ENCODE assay signal across 9 cellular contexts in genomic region chr5:151002250-151002649, GRCh38. TPM values are rescaled to one million over a fixed set of nuclear protein-coding genes. Genes with fewer than 3 reads are reported as not detected.
A peak's percentile ranks its signal among the peaks of the same experiment; 100 is the strongest.
DNase-seq lines count a peak whose midpoint lies in the region; ATAC-seq and TF ChIP-seq lines count a peak whose summit lies in the region.
"Had no signal": no experiment of that assay in that cellular context is flagged by ENCODE, and none has a peak within 500 bp of the region (broad histone marks: within the 10 kb centered on the region; RNA-seq: fewer than 3 reads in every experiment).

No MANE protein-coding gene starts in this region.

- no peaks in the 10 kb centered on the region for H3K36me3 Mint-ChIP-seq in Calu3 (ENCODE audit: insufficient read depth, unreplicated experiment)
- H3K36me3 Mint-ChIP-seq in neural crest cell (ENCODE audit: low read depth), result no peaks in the 10 kb centered on the region
- no peaks in the 10 kb centered on the region for H3K36me3 Mint-ChIP-seq in activated T-cell treated with anti-CD3 and anti-CD28 coated beads, Interleukin-2, amount 50 U/mL, for 72 hours (ENCODE audit: insufficient read depth in 2 of 2)

- DNase-seq in Calu3, result peak; percentile 52
- DNase-seq in NCI-H146 (lab: John Stamatoyannopoulos, UW), result peak; percentile 29
- peak; percentile 39 for DNase-seq in dedifferentiated amniotic fluid mesenchymal stem cell (ENCODE audit: extremely low spot score)
- no peak for DNase-seq in neural crest cell (ENCODE audit: low read depth, low spot score)
- DNase-seq in MV-4-11 (lab: John Stamatoyannopoulos, UW), result no peak
- DNase-seq in HEK293T (ENCODE audit: extremely low spot score), result no peak
- no peak for DNase-seq in activated T-cell treated with anti-CD3 and anti-CD28 coated beads, Interleukin-2, amount 50 U/mL, for 72 hours
- DNase-seq: activated CD4-positive, CD25-positive, alpha-beta regulatory T cell treated with anti-CD3 and anti-CD28 coated beads, Interleukin-2, amount 50 U/mL, for 72 hours had no signal

- no peaks in the 10 kb centered on the region for H3K9me3 Mint-ChIP-seq in Calu3 (ENCODE audit: low read depth, unreplicated experiment)
- H3K9me3 Mint-ChIP-seq in neural crest cell, result peaks cover 1% of the 10 kb centered on the region
- no peaks in the 10 kb centered on the region for H3K9me3 Mint-ChIP-seq in activated T-cell treated with anti-CD3 and anti-CD28 coated beads, Interleukin-2, amount 50 U/mL, for 72 hours

- no peak for ATAC-seq in HG03095 (IDR thresholded peaks at IDR 0.05; ENCODE audit: unreplicated experiment)
- ATAC-seq in activated T-cell treated with anti-CD3 and anti-CD28 coated beads, Interleukin-2, amount 50 U/mL, for 72 hours (replicated peaks in 1 of 2), result no peak

- H3K4me1 Mint-ChIP-seq in Calu3 (ENCODE audit: low read depth, unreplicated experiment) (no peaks in the 10 kb centered on the region), neural crest cell (no peaks in the 10 kb centered on the region)
- no peaks in the 10 kb centered on the region for H3K4me1 Mint-ChIP-seq in activated T-cell treated with anti-CD3 and anti-CD28 coated beads, Interleukin-2, amount 50 U/mL, for 72 hours (ENCODE audit: low read depth)

- H3K27ac Mint-ChIP-seq in Calu3 (ENCODE audit: unreplicated experiment) (no peak overlapping the region), neural crest cell (ENCODE audit: unreplicated experiment) (no peak overlapping the region)
- no peak overlapping the region for H3K27ac Mint-ChIP-seq in activated T-cell treated with anti-CD3 and anti-CD28 coated beads, Interleukin-2, amount 50 U/mL, for 72 hours

- no peak for TF ChIP-seq CTCF in Calu3 (IDR thresholded peaks at IDR 0.05; ENCODE audit: unreplicated experiment)
- TF ChIP-seq CTCF in neural crest cell (conservative IDR thresholded peaks at IDR 0.05), result peak; percentile 62

- POLR2A ChIA-PET in HEK293T (lab: Yijun Ruan, JAX), result no interaction called here

- BruUV-seq in Calu3 (replicated peaks; lab: Mats Ljungman, UMichigan), result no TSS peak

- intact Hi-C loops in Calu3 (cut with micrococcal nuclease; ENCODE audit: unreplicated experiment), result loop anchor here (1.0 to 10.0 kb wide), 5 partner anchors 113 to 443 kb away; partner anchors contain the start of gene SLC36A1

- H3K4me3 Mint-ChIP-seq in Calu3 (ENCODE audit: low read depth, unreplicated experiment) (no peak overlapping the region), neural crest cell (no peak overlapping the region)
- H3K4me3 Mint-ChIP-seq in activated T-cell treated with anti-CD3 and anti-CD28 coated beads, Interleukin-2, amount 50 U/mL, for 72 hours, result no peak overlapping the region

- CTCF ChIA-PET in Calu3 (lab: Charles Lee) (interaction anchor here (0.7 to 1.5 kb wide), 9 partner anchors 57 to 318 kb away, joined by 3 to 19 read pairs (median 8); partner anchors contain the start of gene ANXA6), HEK293T (lab: Yijun Ruan, JAX) (interaction anchor here (0.6 to 2.2 kb wide), 11 partner anchors 8 to 240 kb away, joined by 3 to 20 read pairs (median 4); no protein-coding TSS in a partner anchor)

- H3K27me3 Mint-ChIP-seq in Calu3 (ENCODE audit: unreplicated experiment), result peaks cover 26% of the 10 kb centered on the region
- H3K27me3 Mint-ChIP-seq in neural crest cell (ENCODE audit: low read depth), result peaks cover 3% of the 10 kb centered on the region
- peaks cover 14% of the 10 kb centered on the region for H3K27me3 Mint-ChIP-seq in activated T-cell treated with anti-CD3 and anti-CD28 coated beads, Interleukin-2, amount 50 U/mL, for 72 hours (ENCODE audit: low read depth)

TF ChIP-seq in HEK293T, 16 proteins besides CTCF, POLR2A, EP300 and RAD21:
- TF ChIP-seq BHLHE40 (IDR thresholded peaks at IDR 0.05; ENCODE audit: borderline replicate concordance), result no peak

RNA-seq across cellular contexts. Expression of gene GPX3, which starts 18.1 kb away (rescaled TPM):
- not detected in 2 replicates for total RNA-seq in Calu3 (2022)
- 4.6 and 4.8 TPM in 2 replicates for total RNA-seq in neural crest cell
- not detected for total RNA-seq in activated T-cell treated with anti-CD3 and anti-CD28 coated beads, Interleukin-2, amount 50 U/mL, for 72 hours

Comparison
In these comparisons a context has a peak if more than half of its experiments do, and no peak if none do; other contexts are left out.
1. DNase-seq: peak in Calu3 (single experiment), NCI-H146 (single experiment) and dedifferentiated amniotic fluid mesenchymal stem cell (single experiment); none in neural crest cell (single experiment), MV-4-11 (single experiment), HEK293T (single experiment) and activated T-cell treated with anti-CD3 and anti-CD28 coated beads, Interleukin-2, amount 50 U/mL, for 72 hours (0 of 2).